14 cellular contexts compared by ENCODE assay signal in genomic region chr7:15684834-15685233, GRCh38. TPM values are rescaled to one million over a fixed set of nuclear protein-coding genes. Genes with fewer than 3 reads are reported as not detected.
DNase-seq lines count a peak whose midpoint lies in the region; ATAC-seq and TF ChIP-seq lines count a peak whose summit lies in the region.
"Had no signal": no experiment of that assay in that cellular context is flagged by ENCODE, and none has a peak within 500 bp of the region (broad histone marks: within the 10 kb centered on the region; RNA-seq: fewer than 3 reads in every experiment).

No MANE protein-coding gene starts in this region.

- POLR2A ChIA-PET in WTC11 (lab: Charles Lee) (interaction anchor here (0.5 kb wide), 1 partner anchor 825 kb away, joined by 3 read pairs; no protein-coding TSS in a partner anchor), T-cell (lab: Charles Lee) (no interaction called here)

- H3K27ac Mint-ChIP-seq in GM23338 (no peak overlapping the region), WTC11 (no peak overlapping the region), T-cell (no peak overlapping the region)
- H3K27ac Mint-ChIP-seq: CD4-positive, alpha-beta memory T cell; immature natural killer cell had no signal

- H3K9me3 ChIP-seq in right atrium auricular region, result no peaks in the 10 kb centered on the region
- no peaks in the 10 kb centered on the region for H3K9me3 ChIP-seq in gastrocnemius medialis

- H3K4me2 ChIP-seq in GM23338, result peak overlapping the region; percentile 75

- intact Hi-C loops in gastrocnemius medialis (cut with DNase I; ENCODE audit: low total_unique reads), result loop anchor here (5.0 kb wide), 1 partner anchor 128 kb away; no protein-coding TSS in a partner anchor

- H3K9me2 ChIP-seq in GM23338 (ENCODE audit: insufficient read depth), result no peaks in the 10 kb centered on the region

- DNase-seq in GM23338 (ENCODE audit: low spot score) (peak; percentile 39), WTC11 (ENCODE audit: low spot score) (no peak), right atrium auricular region (ENCODE audit: low spot score) (no peak), gastrocnemius medialis (peak; percentile 13 to 28), T-cell (no peak)
- DNase-seq: activated gamma-delta T cell treated with Interleukin-2 at 50 U/mL for 16 hours; CD4-positive, alpha-beta memory T cell; immature natural killer cell; SIG-M5 had no signal

- H3K4me1 ChIP-seq in GM23338 (ENCODE audit: insufficient read depth) (peaks cover 25% of the 10 kb centered on the region), right atrium auricular region (peaks cover 0 to 4% of the 10 kb centered on the region in 2 donors), gastrocnemius medialis (no peaks in the 10 kb centered on the region)

- ATAC-seq in GM23338, result peak; percentile 4; the same call in 1 of the 3 replicates
- no peak for ATAC-seq in WTC11
- ATAC-seq in gastrocnemius medialis, result no peak
- ATAC-seq in T-cell (replicated peaks in 1 of 4), result no peak
- no peak for ATAC-seq in HG02610 (IDR thresholded peaks at IDR 0.05; ENCODE audit: unreplicated experiment)
- ATAC-seq in GM21526 (IDR thresholded peaks at IDR 0.05; ENCODE audit: low FRiP score, unreplicated experiment), result no peak
- ATAC-seq in HG02885 (IDR thresholded peaks at IDR 0.05; ENCODE audit: poor library complexity, unreplicated experiment), result no peak
- ATAC-seq: activated CD4-positive, CD25-positive, alpha-beta regulatory T cell treated with anti-CD3 and anti-CD28 coated beads, Interleukin-2, amount 50 U/mL, for 24 hours had no signal

- H3K9me3 Mint-ChIP-seq in GM23338 (no peaks in the 10 kb centered on the region), WTC11 (no peaks in the 10 kb centered on the region), T-cell (no peaks in the 10 kb centered on the region)

- H3K27ac ChIP-seq in GM23338 (ENCODE audit: low read depth) (no peak overlapping the region), right atrium auricular region (peak overlapping the region; percentile 87 to 91), gastrocnemius medialis (peak overlapping the region; percentile 83 to 86 (median 84))

- H3K4me3 Mint-ChIP-seq in GM23338, result peak overlapping the region; percentile 75
- peak overlapping the region; percentile 81 for H3K4me3 Mint-ChIP-seq in WTC11
- H3K4me3 Mint-ChIP-seq in T-cell, result no peak overlapping the region
- H3K4me3 Mint-ChIP-seq: CD4-positive, alpha-beta memory T cell; immature natural killer cell had no signal

- no peaks in the 10 kb centered on the region for H3K36me3 Mint-ChIP-seq in GM23338 (ENCODE audit: low read depth)
- no peaks in the 10 kb centered on the region for H3K36me3 Mint-ChIP-seq in WTC11
- H3K36me3 Mint-ChIP-seq in T-cell, result no peaks in the 10 kb centered on the region

- CTCF ChIA-PET in WTC11 (lab: Charles Lee), result interaction anchor here (3.1 kb wide), 1 partner anchor 36 kb away, joined by 21 read pairs; no protein-coding TSS in a partner anchor
- CTCF ChIA-PET in T-cell (lab: Charles Lee), result no interaction called here

- H2AFZ ChIP-seq in GM23338, result peak overlapping the region; percentile 95

- peaks cover 62% of the 10 kb centered on the region for H3K27me3 ChIP-seq in GM23338 (ENCODE audit: insufficient read depth)
- H3K27me3 ChIP-seq in right atrium auricular region, result peaks cover 0 to 5% of the 10 kb centered on the region in 2 donors
- peaks cover 8 to 46% (median 44%) of the 10 kb centered on the region in 3 donors for H3K27me3 ChIP-seq in gastrocnemius medialis

- peak overlapping the region; percentile 65 for H3K4me3 ChIP-seq in GM23338
- H3K4me3 ChIP-seq in right atrium auricular region, result peak overlapping the region; percentile 60 to 70
- H3K4me3 ChIP-seq in gastrocnemius medialis, result peak overlapping the region; percentile 58 to 70 (median 64)

- peaks cover 3% of the 10 kb centered on the region; the same call in 1 of the 2 replicates for H3F3A ChIP-seq in GM23338 (replicated peaks; ENCODE audit: low read depth)

- in situ Hi-C loops in gastrocnemius medialis (cut with MboI; ENCODE audit: low sequenced_read_pairs in 4 of 4), result loop anchor here in 3 of 4 donors (5.0 to 25.0 kb wide), 3 partner anchors 377 to 382 kb away; no protein-coding TSS in a partner anchor

- H3K4me1 Mint-ChIP-seq in GM23338 (peaks cover 32% of the 10 kb centered on the region), WTC11 (peaks cover 42% of the 10 kb centered on the region), T-cell (peaks cover 0 to 2% (median 0%) of the 10 kb centered on the region in 3 donors)
- H3K4me1 Mint-ChIP-seq: CD4-positive, alpha-beta memory T cell; immature natural killer cell had no signal

- H3K36me3 ChIP-seq in GM23338 (ENCODE audit: insufficient read depth) (no peaks in the 10 kb centered on the region), right atrium auricular region (no peaks in the 10 kb centered on the region), gastrocnemius medialis (no peaks in the 10 kb centered on the region)

- no peaks in the 10 kb centered on the region for H3K79me2 ChIP-seq in GM23338 (replicated peaks; ENCODE audit: insufficient read depth)

- TF ChIP-seq CTCF in GM23338 (conservative IDR thresholded peaks at IDR 0.05; ENCODE audit: low read depth in 2 of 2), result no peak
- no peak for TF ChIP-seq CTCF in WTC11 (IDR thresholded peaks at IDR 0.05)
- peak in 1 of 2 donors; percentile 26 for TF ChIP-seq CTCF in right atrium auricular region (IDR thresholded peaks at IDR 0.05)
- TF ChIP-seq CTCF in gastrocnemius medialis (IDR thresholded peaks at IDR 0.05 in 4 of 5, conservative IDR thresholded peaks at IDR 0.05 in 1 of 5), result no peak

- H3K27me3 Mint-ChIP-seq in GM23338 (ENCODE audit: insufficient read depth, low read depth, poor library complexity) (peaks cover 50% of the 10 kb centered on the region), WTC11 (ENCODE audit: low read depth) (peaks cover 53% of the 10 kb centered on the region), T-cell (peaks cover 29 to 39% of the 10 kb centered on the region in 2 donors)

- H4K20me1 ChIP-seq in GM23338 (replicated peaks; ENCODE audit: insufficient read depth), result no peaks in the 10 kb centered on the region

- TF ChIP-seq POLR2A in gastrocnemius medialis (IDR thresholded peaks at IDR 0.05), result no peak

TF ChIP-seq in GM23338, 12 proteins besides CTCF, POLR2A, EP300 and RAD21 (continues in another document):
- no peak for TF ChIP-seq STAT1 (IDR thresholded peaks at IDR 0.05; ENCODE audit: unreplicated experiment)
- TF ChIP-seq, protein P1, sequence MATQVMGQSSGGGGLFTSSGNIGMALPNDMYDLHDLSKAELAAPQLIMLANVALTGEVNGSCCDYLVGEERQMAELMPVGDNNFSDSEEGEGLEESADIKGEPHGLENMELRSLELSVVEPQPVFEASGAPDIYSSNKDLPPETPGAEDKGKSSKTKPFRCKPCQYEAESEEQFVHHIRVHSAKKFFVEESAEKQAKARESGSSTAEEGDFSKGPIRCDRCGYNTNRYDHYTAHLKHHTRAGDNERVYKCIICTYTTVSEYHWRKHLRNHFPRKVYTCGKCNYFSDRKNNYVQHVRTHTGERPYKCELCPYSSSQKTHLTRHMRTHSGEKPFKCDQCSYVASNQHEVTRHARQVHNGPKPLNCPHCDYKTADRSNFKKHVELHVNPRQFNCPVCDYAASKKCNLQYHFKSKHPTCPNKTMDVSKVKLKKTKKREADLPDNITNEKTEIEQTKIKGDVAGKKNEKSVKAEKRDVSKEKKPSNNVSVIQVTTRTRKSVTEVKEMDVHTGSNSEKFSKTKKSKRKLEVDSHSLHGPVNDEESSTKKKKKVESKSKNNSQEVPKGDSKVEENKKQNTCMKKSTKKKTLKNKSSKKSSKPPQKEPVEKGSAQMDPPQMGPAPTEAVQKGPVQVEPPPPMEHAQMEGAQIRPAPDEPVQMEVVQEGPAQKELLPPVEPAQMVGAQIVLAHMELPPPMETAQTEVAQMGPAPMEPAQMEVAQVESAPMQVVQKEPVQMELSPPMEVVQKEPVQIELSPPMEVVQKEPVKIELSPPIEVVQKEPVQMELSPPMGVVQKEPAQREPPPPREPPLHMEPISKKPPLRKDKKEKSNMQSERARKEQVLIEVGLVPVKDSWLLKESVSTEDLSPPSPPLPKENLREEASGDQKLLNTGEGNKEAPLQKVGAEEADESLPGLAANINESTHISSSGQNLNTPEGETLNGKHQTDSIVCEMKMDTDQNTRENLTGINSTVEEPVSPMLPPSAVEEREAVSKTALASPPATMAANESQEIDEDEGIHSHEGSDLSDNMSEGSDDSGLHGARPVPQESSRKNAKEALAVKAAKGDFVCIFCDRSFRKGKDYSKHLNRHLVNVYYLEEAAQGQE (IDR thresholded peaks at IDR 0.05; ENCODE audit: unreplicated experiment), result no peak

TF ChIP-seq in WTC11, 78 proteins besides CTCF, POLR2A, EP300 and RAD21:
- TF ChIP-seq CREB1 (CRISPR knock-in tag; IDR thresholded peaks at IDR 0.05) (no peak), ZNF671 (CRISPR knock-in tag; IDR thresholded peaks at IDR 0.05) (no peak), SOX15 (CRISPR knock-in tag; IDR thresholded peaks at IDR 0.05) (no peak)
- TF ChIP-seq, protein P2, sequence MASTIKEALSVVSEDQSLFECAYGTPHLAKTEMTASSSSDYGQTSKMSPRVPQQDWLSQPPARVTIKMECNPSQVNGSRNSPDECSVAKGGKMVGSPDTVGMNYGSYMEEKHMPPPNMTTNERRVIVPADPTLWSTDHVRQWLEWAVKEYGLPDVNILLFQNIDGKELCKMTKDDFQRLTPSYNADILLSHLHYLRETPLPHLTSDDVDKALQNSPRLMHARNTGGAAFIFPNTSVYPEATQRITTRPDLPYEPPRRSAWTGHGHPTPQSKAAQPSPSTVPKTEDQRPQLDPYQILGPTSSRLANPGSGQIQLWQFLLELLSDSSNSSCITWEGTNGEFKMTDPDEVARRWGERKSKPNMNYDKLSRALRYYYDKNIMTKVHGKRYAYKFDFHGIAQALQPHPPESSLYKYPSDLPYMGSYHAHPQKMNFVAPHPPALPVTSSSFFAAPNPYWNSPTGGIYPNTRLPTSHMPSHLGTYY (CRISPR knock-in tag; IDR thresholded peaks at IDR 0.05), result no peak

RNA-seq across cellular contexts. Expression of gene MEOX2, which starts 1.6 kb away (rescaled TPM):
- 1.2 and 2.1 TPM in 2 replicates for total RNA-seq in GM23338 (2014; rRNA removed; shearing (Covaris generic))
- 0.42 and 0.50 TPM in 2 replicates for polyA plus RNA-seq in GM23338 (2016; fragmentation: Nextera tagmentation; extraction: Ambion mirVana)
- total RNA-seq in WTC11 (2021), result 0.07 to 0.16 TPM (median 0.14 TPM) in 3 replicates
- 10 to 100 TPM in 1 of 2 donors, 1 to 10 TPM in 1; 4.5 to 11.1 TPM for total RNA-seq in right atrium auricular region
- 10 to 100 TPM in 1 of 4 donors, 1 to 10 TPM in 3; 4.3 to 16.2 (median 7.3) TPM for total RNA-seq in gastrocnemius medialis
- total RNA-seq in T-cell, result under 1 TPM in 1 of 5 donors, not detected in 4; 0.12 TPM
- total RNA-seq: CD4-positive, alpha-beta memory T cell had no signal
- polyA plus RNA-seq: CD4-positive, alpha-beta memory T cell; immature natural killer cell; IMR-90 had no signal

Comparison
In these comparisons a context has a peak if more than half of its experiments do, and no peak if none do; other contexts are left out.
1. DNase-seq: peak in GM23338 (single experiment) and gastrocnemius medialis (2 of 2); none in WTC11 (single experiment), right atrium auricular region (single experiment) and T-cell (0 of 34).
2. H3K4me3 Mint-ChIP-seq: peak in GM23338 (single experiment) and WTC11 (single experiment); none in T-cell (0 of 3).
3. Peak in every context shown above with its lines, with median percentiles within 50 percentile points of each other: H3K4me3 ChIP-seq.